7 cellular contexts compared by ENCODE assay signal in the genomic region with DNA sequence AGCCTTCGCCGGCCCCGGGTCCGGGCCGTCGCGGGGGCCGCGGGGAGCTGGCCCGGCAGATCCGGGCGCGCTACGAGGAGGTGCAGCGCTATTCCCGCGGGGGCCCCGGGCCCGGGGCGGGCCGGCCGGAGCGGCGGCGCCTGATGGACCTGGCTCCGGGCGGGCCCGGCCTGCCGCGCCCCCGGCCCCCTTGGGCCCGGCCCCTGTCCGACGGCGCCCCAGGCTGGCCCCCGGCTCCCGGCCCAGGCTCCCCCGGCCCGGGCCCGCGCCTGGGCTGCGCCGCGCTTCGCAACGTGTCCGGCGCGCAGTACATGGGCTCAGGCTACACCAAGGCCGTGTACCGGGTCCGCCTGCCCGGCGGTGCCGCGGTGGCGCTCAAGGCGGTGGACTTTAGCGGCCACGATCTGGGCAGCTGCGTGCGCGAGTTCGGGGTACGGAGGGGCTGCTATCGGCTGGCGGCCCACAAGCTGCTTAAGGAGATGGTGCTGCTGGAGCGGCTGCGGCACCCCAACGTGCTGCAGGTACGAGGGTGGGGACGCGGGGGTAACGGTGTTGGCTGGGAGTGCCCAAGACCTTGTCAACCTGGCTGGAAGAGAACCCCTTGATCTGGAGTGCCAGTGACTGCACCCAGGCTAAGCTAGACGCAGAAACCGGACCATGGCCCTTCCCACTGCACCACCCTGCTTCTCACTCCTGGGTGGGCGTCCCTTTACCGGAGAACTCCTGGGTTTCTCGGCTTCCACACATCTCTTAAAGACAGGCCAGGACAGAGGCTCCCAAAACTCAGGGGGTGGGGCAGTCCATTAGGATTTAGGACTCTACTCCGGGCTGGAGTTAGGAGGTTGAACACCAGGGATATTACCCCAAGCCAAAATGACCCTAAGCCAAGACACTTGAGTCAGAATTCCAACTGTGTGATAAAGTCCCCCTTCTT. TPM values are rescaled to one million over a fixed set of nuclear protein-coding genes. Genes with fewer than 3 reads are reported as not detected.
DNase-seq lines count a peak whose midpoint lies in the region; ATAC-seq and TF ChIP-seq lines count a peak whose summit lies in the region.

No MANE protein-coding gene starts in this region.

- H3K27ac Mint-ChIP-seq in naive B cell: peak overlapping the region in 1 of 6 donors; percentile 47

- H3K4me2 ChIP-seq in MM.1S (ENCODE audit: low read depth, low read length): peak overlapping the region; percentile 95

- peak overlapping the region; percentile 63 to 81 (median 76) for H3K4me3 Mint-ChIP-seq in naive B cell

- DNase-seq in MM.1S: no peak
- DNase-seq in naive B cell: no peak
- DNase-seq in GM13976 (ENCODE audit: low spot score): no peak
- DNase-seq in NOMO-1 (lab: John Stamatoyannopoulos, UW; ENCODE audit: unreplicated experiment in 2 of 2): no peak
- no peak for DNase-seq in ureter (ENCODE audit: low spot score)

- no peaks in the 10 kb centered on the region for H3K36me3 ChIP-seq in MM.1S (replicated peaks; ENCODE audit: insufficient read depth, low read length)
- H3K36me3 ChIP-seq in endocrine pancreas (ENCODE audit: control insufficient read depth, insufficient read depth, low read length): no peaks in the 10 kb centered on the region

- H3K9ac ChIP-seq in MM.1S (ENCODE audit: low read length): peak overlapping the region; percentile 12; the same call in 1 of the 2 replicates
- peak overlapping the region; percentile 60 for H3K9ac ChIP-seq in endocrine pancreas (ENCODE audit: control insufficient read depth, insufficient read depth, low read length)

- no peaks in the 10 kb centered on the region for H4K20me1 ChIP-seq in MM.1S (ENCODE audit: insufficient read depth, low read length)

- in situ Hi-C loops in GM13976 (cut with MboI; ENCODE audit: low sequenced_read_pairs, unreplicated experiment): no loop called here

- no peaks in the 10 kb centered on the region for H3F3A ChIP-seq in MM.1S (ENCODE audit: insufficient read depth, low read length)

- peaks cover 6 to 10% (median 7%) of the 10 kb centered on the region in 3 donors for H3K4me1 Mint-ChIP-seq in naive B cell

- H3K9me3 Mint-ChIP-seq in naive B cell: no peaks in the 10 kb centered on the region

- ATAC-seq in GM19351 (IDR thresholded peaks at IDR 0.05; ENCODE audit: unreplicated experiment): peak; percentile 20
- no peak for ATAC-seq in naive B cell (ENCODE audit: low read depth in 2 of 2)

- H3K9me2 ChIP-seq in MM.1S (replicated peaks; ENCODE audit: insufficient read depth, low read length): no peaks in the 10 kb centered on the region

- no peaks in the 10 kb centered on the region for H3K36me3 Mint-ChIP-seq in naive B cell

- peaks cover 35 to 80% (median 59%) of the 10 kb centered on the region in 3 donors for H3K27me3 Mint-ChIP-seq in naive B cell

- no peaks in the 10 kb centered on the region for H3K79me2 ChIP-seq in MM.1S (ENCODE audit: low read length)

- H3K27ac ChIP-seq in MM.1S (ENCODE audit: low read length): no peak overlapping the region

- H3K4me3 ChIP-seq in MM.1S (ENCODE audit: low read length) (peak overlapping the region; percentile 64), endocrine pancreas (ENCODE audit: control insufficient read depth, insufficient read depth, low read length) (peak overlapping the region; percentile 39)

- H3K27me3 ChIP-seq in MM.1S (replicated peaks; ENCODE audit: insufficient read depth, low read length) (peaks cover 4% of the 10 kb centered on the region; the same call in 1 of the 2 replicates), endocrine pancreas (ENCODE audit: control insufficient read depth, insufficient read depth, low read length) (no peaks in the 10 kb centered on the region)

- no peak for TF ChIP-seq CTCF in MM.1S (IDR thresholded peaks at IDR 0.05; ENCODE audit: low read length)
- no peak for TF ChIP-seq CTCF in GM13976 (IDR thresholded peaks at IDR 0.05; ENCODE audit: borderline replicate concordance, control extremely low read depth, extremely low read depth, insufficient read depth, missing control alignments)

- 0 out of 2 replicates have a peak overlapping the region, but pooled peaks have one; percentile 9 for H2AFZ ChIP-seq in MM.1S (ENCODE audit: low read length)

- H3K9me3 ChIP-seq in MM.1S (replicated peaks; ENCODE audit: insufficient read depth, low read length): no peaks in the 10 kb centered on the region
- H3K9me3 ChIP-seq in endocrine pancreas (ENCODE audit: control insufficient read depth, low read length): no peaks in the 10 kb centered on the region

- H3K4me1 ChIP-seq in MM.1S (ENCODE audit: low read length) (no peaks in the 10 kb centered on the region), endocrine pancreas (ENCODE audit: control insufficient read depth, insufficient read depth, low read length) (no peaks in the 10 kb centered on the region)

RNA-seq across cellular contexts. Expression of a gene that starts 0.8 kb away (rescaled TPM):
- not detected for polyA plus RNA-seq in naive B cell (ENCODE audit: low read depth in 6 of 6)
- total RNA-seq in ureter: 60.4 TPM
